Comparison of ENCODE assay signal across 8 cellular contexts in genomic region chr3:44198265-44198956, GRCh38. TPM values are rescaled to one million over a fixed set of nuclear protein-coding genes. Genes with fewer than 3 reads are reported as not detected.
DNase-seq lines count a peak whose midpoint lies in the region; ATAC-seq, FAIRE-seq and TF ChIP-seq lines count a peak whose summit lies in the region.

No MANE protein-coding gene starts in this region.

- no peaks in the 10 kb centered on the region for H4K20me1 ChIP-seq in keratinocyte (ENCODE audit: control insufficient read depth, extremely low read depth, insufficient read depth, low read length)

- peaks cover 0 to 2% (median under 1%) of the 10 kb centered on the region in 7 donors for H3K9me3 Mint-ChIP-seq in CD14-positive monocyte

- peaks cover 4% of the 10 kb centered on the region for H3K4me1 Mint-ChIP-seq in CD14-positive monocyte

- H3K27ac ChIP-seq in breast epithelium (no peak overlapping the region), keratinocyte (ENCODE audit: control insufficient read depth, insufficient read depth, low read length) (no peak overlapping the region)

- no peaks in the 10 kb centered on the region for H3K79me2 ChIP-seq in keratinocyte (ENCODE audit: control insufficient read depth, insufficient read depth, low read length)

- peak overlapping the region; percentile 40 for H3K4me2 ChIP-seq in keratinocyte (ENCODE audit: control insufficient read depth, extremely low read depth, insufficient read depth, low read depth, low read length)

- H2AFZ ChIP-seq in keratinocyte (ENCODE audit: control insufficient read depth, low read length): no peak overlapping the region

- H3K4me3 ChIP-seq in WI38 (ENCODE audit: low read depth, low read length): no peak overlapping the region
- no peak overlapping the region for H3K4me3 ChIP-seq in breast epithelium
- H3K4me3 ChIP-seq in keratinocyte (ENCODE audit: control insufficient read depth in 2 of 3, extremely low read depth in 1 of 3, insufficient read depth in 2 of 3, low read depth in 1 of 3, low read length in 3 of 3): no peak overlapping the region

- no peaks in the 10 kb centered on the region for H3K9me3 ChIP-seq in breast epithelium
- no peaks in the 10 kb centered on the region for H3K9me3 ChIP-seq in keratinocyte (ENCODE audit: control insufficient read depth, low read depth, low read length)

- H3K4me1 ChIP-seq in breast epithelium: no peaks in the 10 kb centered on the region
- no peaks in the 10 kb centered on the region for H3K4me1 ChIP-seq in keratinocyte (ENCODE audit: control insufficient read depth, extremely low read depth, insufficient read depth, low read length)

- peaks cover 0 to 3% of the 10 kb centered on the region in 2 donors for H3K27me3 ChIP-seq in breast epithelium
- H3K27me3 ChIP-seq in keratinocyte (ENCODE audit: control insufficient read depth, extremely low read depth, insufficient read depth, low read length): no peaks in the 10 kb centered on the region

- H3K9ac ChIP-seq in keratinocyte (ENCODE audit: control insufficient read depth, extremely low read depth, insufficient read depth, low read length): no peak overlapping the region

- peak; percentile 73 for ATAC-seq in GM21723 (IDR thresholded peaks at IDR 0.05; ENCODE audit: unreplicated experiment)
- ATAC-seq in HG02970 (IDR thresholded peaks at IDR 0.05; ENCODE audit: low FRiP score, unreplicated experiment): no peak

- peak; percentile 83 for FAIRE-seq in keratinocyte (lab: Jason Lieb, UNC)

- H3K36me3 ChIP-seq in breast epithelium (no peaks in the 10 kb centered on the region), keratinocyte (ENCODE audit: control insufficient read depth in 2 of 2, extremely low read depth in 1 of 2, insufficient read depth in 2 of 2, low read length in 2 of 2) (no peaks in the 10 kb centered on the region)

- peak overlapping the region in 1 of 7 donors; percentile 54 for H3K27ac Mint-ChIP-seq in CD14-positive monocyte

- H3K9me1 ChIP-seq in keratinocyte (ENCODE audit: control insufficient read depth, extremely low read depth, insufficient read depth, low read length): no peaks in the 10 kb centered on the region

- dilution Hi-C loops in keratinocyte (cut with MboI; ENCODE audit: extremely low pct_ligation_motif_present, low sequenced_read_pairs): no loop called here

- no peak overlapping the region for H3K4me3 Mint-ChIP-seq in CD14-positive monocyte

- no peak for TF ChIP-seq POLR2A in breast epithelium (IDR thresholded peaks at IDR 0.05)

- TF ChIP-seq CTCF in CD14-positive monocyte (IDR thresholded peaks at IDR 0.05): peak; percentile 89
- peak; percentile 84 for TF ChIP-seq CTCF in WI38 (IDR thresholded peaks at IDR 0.05; ENCODE audit: low read depth, low read length)
- TF ChIP-seq CTCF in breast epithelium (IDR thresholded peaks at IDR 0.05): peak; percentile 41 to 85 (median 77)
- TF ChIP-seq CTCF in keratinocyte (optimal IDR thresholded peaks at IDR 0.05 in 1 of 3, IDR thresholded peaks at IDR 0.05 in 1 of 3, conservative IDR thresholded peaks at IDR 0.05 in 1 of 3; ENCODE audit: extremely low read depth in 1 of 3, insufficient read depth in 2 of 3, low read length in 3 of 3): peak; percentile 83 to 88 (median 83)

- H3K36me3 Mint-ChIP-seq in CD14-positive monocyte: no peaks in the 10 kb centered on the region

- intact Hi-C loops in CD14-positive monocyte (cut with micrococcal nuclease) (loop anchor here (10.0 kb wide), 2 partner anchors 344 to 654 kb away; no protein-coding TSS in a partner anchor), breast epithelium (cut with DNase I; ENCODE audit: low total_unique reads) (no loop called here)

- DNase-seq in CD14-positive monocyte (ENCODE audit: low spot score): peak; percentile 48
- peak; percentile 82 for DNase-seq in NCI-H2029 treated with DMSO at 0.1 percent for 48 hours (lab: John Stamatoyannopoulos, UW)
- peak; percentile 57 to 65 for DNase-seq in breast epithelium (ENCODE audit: low spot score in 2 of 2)
- no peak for DNase-seq in keratinocyte (ENCODE audit: low read depth, low spot score)
- peak; percentile 37 to 62 for DNase-seq in stimulated activated CD4-positive, alpha-beta T cell treated with anti-CD3 and anti-CD28 coated beads, Interleukin-1b, Interleukin-23, amount 100 ng/mL, for 4 hours (ENCODE audit: low read depth in 2 of 2)

- H3K27me3 Mint-ChIP-seq in CD14-positive monocyte (ENCODE audit: low read depth in 3 of 3): peaks cover 0 to 12% (median 4%) of the 10 kb centered on the region in 3 donors

RNA-seq across cellular contexts. Expression of gene TOPAZ1, which starts 43.3 kb away (rescaled TPM):
- polyA plus RNA-seq in CD14-positive monocyte: not detected
- total RNA-seq in breast epithelium: not detected
- not detected in 3 replicates for polyA plus RNA-seq in keratinocyte
- not detected for polyA plus RNA-seq in keratinocyte (2011; ENCODE audit: low read depth)
- not detected in 2 replicates for polyA plus RNA-seq in keratinocyte (2011; cell fraction: cytosol; rRNA removed)
- polyA plus RNA-seq in keratinocyte (2011; cell fraction: nucleus; rRNA removed): not detected in 2 replicates
- not detected in 2 replicates for polyA plus RNA-seq in keratinocyte (2012; ENCODE audit: low replicate concordance)
- not detected in 3 replicates for polyA minus RNA-seq in keratinocyte
- polyA minus RNA-seq in keratinocyte (2011; cell fraction: cytosol; rRNA and poly(A)+ RNA removed): not detected
- polyA minus RNA-seq in keratinocyte (2011; cell fraction: nucleus; rRNA and poly(A)+ RNA removed): not detected in 2 replicates
